ENCODE assay signal across 8 cellular contexts in genomic region chr17:76716146-76716833, GRCh38. TPM values are rescaled to one million over a fixed set of nuclear protein-coding genes. Genes with fewer than 3 reads are reported as not detected.
DNase-seq lines count a peak whose midpoint lies in the region; TF ChIP-seq lines count a peak whose summit lies in the region.

No MANE protein-coding gene starts in this region.

- peaks cover 92% of the 10 kb centered on the region for H4K20me1 ChIP-seq in smooth muscle cell (ENCODE audit: low read depth)

- H3K27ac ChIP-seq in ACC112 (ENCODE audit: low read depth, low read length) (peak overlapping the region; percentile 98), smooth muscle cell (ENCODE audit: low read depth) (peak overlapping the region; percentile 100)

- H3K4me3 ChIP-seq in ACC112 (ENCODE audit: low read depth, low read length) (peak overlapping the region; percentile 54), fibroblast of villous mesenchyme (ENCODE audit: low read depth, low read length) (peak overlapping the region; percentile 7), smooth muscle cell (peak overlapping the region; percentile 14)

- no peaks in the 10 kb centered on the region for H3K9me3 ChIP-seq in smooth muscle cell (replicated peaks; ENCODE audit: low read depth)

- peaks cover 31% of the 10 kb centered on the region for H3K79me2 ChIP-seq in ACC112 (ENCODE audit: control insufficient read depth, insufficient read depth, low read length, unreplicated experiment)
- peaks cover 5% of the 10 kb centered on the region for H3K79me2 ChIP-seq in smooth muscle cell (ENCODE audit: low read depth)

- TF ChIP-seq CTCF in fibroblast of villous mesenchyme (IDR thresholded peaks at IDR 0.05; ENCODE audit: insufficient read depth, low read depth, low read length) = no peak
- no peak for TF ChIP-seq CTCF in smooth muscle cell (IDR thresholded peaks at IDR 0.05; ENCODE audit: borderline replicate concordance, insufficient read depth, poor library complexity, severe bottlenecking)

- DNase-seq in M059J (ENCODE audit: low read depth) (peak; percentile 97), fibroblast of villous mesenchyme (ENCODE audit: low read depth) (peak; percentile 100), smooth muscle cell (lab: John Stamatoyannopoulos, UW; ENCODE audit: unreplicated experiment) (peak; percentile 20), NCI-H526 treated with DMSO at 0.1 percent for 48 hours (lab: John Stamatoyannopoulos, UW) (no peak), NCI-H2107 treated with DMSO at 0.1 percent for 48 hours (lab: John Stamatoyannopoulos, UW; ENCODE audit: unreplicated experiment) (no peak), DMS53 (lab: John Stamatoyannopoulos, UW) (no peak)
- peak; percentile 53 for DNase-seq in activated T-cell treated with anti-CD3 and anti-CD28 coated beads, Interleukin-2, amount 50 U/mL, for 1 hour

- H3K4me1 ChIP-seq in ACC112 (ENCODE audit: control insufficient read depth, insufficient read depth, low read length, unreplicated experiment) = peaks cover 29% of the 10 kb centered on the region
- peaks cover 10% of the 10 kb centered on the region for H3K4me1 ChIP-seq in smooth muscle cell (ENCODE audit: low read depth)

- H3K4me2 ChIP-seq in smooth muscle cell = peak overlapping the region; percentile 81

- peaks cover 27% of the 10 kb centered on the region for H3K36me3 ChIP-seq in ACC112 (ENCODE audit: insufficient read depth, low read length)
- peaks cover 15% of the 10 kb centered on the region for H3K36me3 ChIP-seq in smooth muscle cell (ENCODE audit: low read depth)

- peaks cover 33% of the 10 kb centered on the region for H3F3A ChIP-seq in smooth muscle cell (ENCODE audit: low read depth)

- WGBS in smooth muscle cell (ENCODE audit: low lambda C conversion rate) = 28% methylated on average over 13 of the region's 13 CpGs

- H2AFZ ChIP-seq in ACC112 (ENCODE audit: low read length, unreplicated experiment) (no peak overlapping the region), smooth muscle cell (ENCODE audit: low read depth) (no peak overlapping the region)

- H3K27me3 ChIP-seq in ACC112 (ENCODE audit: insufficient read depth, low read length) (no peaks in the 10 kb centered on the region), smooth muscle cell (ENCODE audit: low read depth) (no peaks in the 10 kb centered on the region)

- peak overlapping the region; percentile 93 for H3K9ac ChIP-seq in smooth muscle cell (ENCODE audit: low read depth)

RNA-seq across cellular contexts. Expression of gene MXRA7, which starts 5.5 kb away (rescaled TPM):
- total RNA-seq in M059J (2014; rRNA removed; shearing (Covaris generic)) = 125 and 142 TPM in 2 replicates
- total RNA-seq in fibroblast of villous mesenchyme (244 and 267 TPM in 2 replicates), smooth muscle cell (131 and 134 TPM in 2 replicates)
- 157 and 158 TPM in 2 replicates for polyA plus RNA-seq in smooth muscle cell

RNA-seq across cellular contexts. Expression of gene JMJD6, which starts 10.1 kb away (rescaled TPM):
- total RNA-seq in M059J (2014; rRNA removed; shearing (Covaris generic)) = 28.6 and 40.5 TPM in 2 replicates
- 24.2 and 25.8 TPM in 2 replicates for total RNA-seq in fibroblast of villous mesenchyme
- total RNA-seq in smooth muscle cell = 32.0 and 32.7 TPM in 2 replicates
- polyA plus RNA-seq in smooth muscle cell = 52.3 and 54.7 TPM in 2 replicates

RNA-seq across cellular contexts. Expression of gene METTL23, which starts 10.3 kb away (rescaled TPM):
- total RNA-seq in M059J (2014; rRNA removed; shearing (Covaris generic)) = 41.0 and 60.8 TPM in 2 replicates
- total RNA-seq in fibroblast of villous mesenchyme = 27.1 and 30.2 TPM in 2 replicates
- 28.2 and 32.5 TPM in 2 replicates for total RNA-seq in smooth muscle cell
- polyA plus RNA-seq in smooth muscle cell = 46.2 and 47.1 TPM in 2 replicates

RNA-seq across cellular contexts. Expression of gene SRSF2, which starts 20.8 kb away (rescaled TPM):
- total RNA-seq in M059J (2014; rRNA removed; shearing (Covaris generic)) = 225 and 289 TPM in 2 replicates
- 152 and 165 TPM in 2 replicates for total RNA-seq in fibroblast of villous mesenchyme
- 166 and 182 TPM in 2 replicates for total RNA-seq in smooth muscle cell
- 109 and 110 TPM in 2 replicates for polyA plus RNA-seq in smooth muscle cell

RNA-seq across cellular contexts. Expression of gene MFSD11, which starts 21.6 kb away (rescaled TPM):
- total RNA-seq in M059J (2014; rRNA removed; shearing (Covaris generic)) = 15.8 and 16.4 TPM in 2 replicates
- 31.9 and 44.5 TPM in 2 replicates for total RNA-seq in fibroblast of villous mesenchyme
- 56.6 and 58.6 TPM in 2 replicates for total RNA-seq in smooth muscle cell
- 28.1 and 31.9 TPM in 2 replicates for polyA plus RNA-seq in smooth muscle cell

Comparison
In these comparisons a context has a peak if more than half of its experiments do, and no peak if none do; other contexts are left out.
1. DNase-seq: peak in M059J (single experiment), activated T-cell treated with anti-CD3 and anti-CD28 coated beads, Interleukin-2, amount 50 U/mL, for 1 hour (single experiment), fibroblast of villous mesenchyme (single experiment) and smooth muscle cell (single experiment); none in NCI-H526 treated with DMSO at 0.1 percent for 48 hours (single experiment), NCI-H2107 treated with DMSO at 0.1 percent for 48 hours (single experiment) and DMS53 (single experiment).
2. Peak in every context shown above with its lines, with median percentiles within 50 percentile points of each other: H3K4me3 ChIP-seq.